In the genomic region with DNA sequence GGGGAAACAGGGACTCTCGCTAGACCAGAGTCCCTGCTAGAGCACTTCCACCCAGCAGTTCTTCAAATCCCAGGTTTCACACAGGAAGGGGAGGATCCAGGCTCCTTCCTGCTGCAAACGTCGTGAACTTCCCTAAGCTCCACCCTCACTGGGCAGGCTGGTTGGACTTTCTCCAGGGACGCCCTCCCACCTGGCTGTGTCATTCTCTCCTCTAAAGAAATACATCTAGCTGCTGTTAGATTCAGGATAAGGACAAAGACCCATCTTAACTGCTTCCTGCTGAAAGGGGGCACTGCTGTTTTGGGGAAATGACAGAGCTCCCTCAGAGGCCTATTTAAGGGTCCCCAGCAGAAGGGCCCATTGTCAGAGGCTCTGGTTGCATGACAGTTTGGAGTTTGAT, we compare ENCODE assay signal across 20 cellular contexts.
DNase-seq lines count a peak whose midpoint lies in the region; ATAC-seq and TF ChIP-seq lines count a peak whose summit lies in the region.
"Had no signal": no experiment of that assay in that cellular context is flagged by ENCODE, and none has a peak within 500 bp of the region (broad histone marks: within the 10 kb centered on the region; RNA-seq: fewer than 3 reads in every experiment).

No MANE protein-coding gene starts in this region.

- H3K9ac ChIP-seq in neural progenitor cell, result no peak overlapping the region

- no peaks in the 10 kb centered on the region for H3K36me3 Mint-ChIP-seq in neural progenitor cell

- in situ Hi-C loops in HAP-1 (cut with MboI; ENCODE audit: low sequenced_read_pairs), result no loop called here

- no peaks in the 10 kb centered on the region for H3F3A ChIP-seq in neural progenitor cell (ENCODE audit: low read depth)

- no peaks in the 10 kb centered on the region for H3K27me3 Mint-ChIP-seq in neural progenitor cell (ENCODE audit: insufficient read depth, low read depth)
- H3K27me3 Mint-ChIP-seq: brain; dendritic cell treated with granulocyte-macrophage colony-stimulating factor and Interleukin-4, amounts not matched to agents 40 ng/mL and 50 ng/mL, for 4 days; naive thymus-derived CD8-positive, alpha-beta T cell had no signal

- H3K36me3 ChIP-seq in neural progenitor cell, result no peaks in the 10 kb centered on the region
- no peaks in the 10 kb centered on the region for H3K36me3 ChIP-seq in upper lobe of left lung
- H3K36me3 ChIP-seq in HAP-1 (replicated peaks), result no peaks in the 10 kb centered on the region
- H3K36me3 ChIP-seq: vagina had no signal

- no peak for TF ChIP-seq EP300 in upper lobe of left lung (IDR thresholded peaks at IDR 0.05)

- no peak overlapping the region for H3K4me3 ChIP-seq in NB4 (ENCODE audit: low read depth, low read length)
- no peak overlapping the region for H3K4me3 ChIP-seq in neural progenitor cell
- no peak overlapping the region for H3K4me3 ChIP-seq in upper lobe of left lung
- H3K4me3 ChIP-seq in HAP-1, result no peak overlapping the region
- H3K4me3 ChIP-seq: PC-9, vagina had no signal

- H3K27ac Mint-ChIP-seq in neural progenitor cell, result no peak overlapping the region
- H3K27ac Mint-ChIP-seq: activated T-helper 2 cell treated with anti-CD3 and anti-CD28 coated beads, Interferon-gamma antibody, Interleukin-2, Interleukin-4, amounts not matched to agents 10 μg/mL and 5 μg/mL and 100 μg/mL, durations not matched to agents 14 hours and 24 hours and 36 hours; brain; dendritic cell treated with granulocyte-macrophage colony-stimulating factor and Interleukin-4, amounts not matched to agents 40 ng/mL and 50 ng/mL, for 4 days had no signal

- TF ChIP-seq POLR2A in NB4 (IDR thresholded peaks at IDR 0.05; ENCODE audit: extremely low read depth, insufficient read length) (no peak), upper lobe of left lung (IDR thresholded peaks at IDR 0.05) (no peak)

- H3K27me3 ChIP-seq in foreskin keratinocyte, result no peaks in the 10 kb centered on the region
- no peaks in the 10 kb centered on the region for H3K27me3 ChIP-seq in neural progenitor cell
- H3K27me3 ChIP-seq in upper lobe of left lung, result no peaks in the 10 kb centered on the region
- no peaks in the 10 kb centered on the region for H3K27me3 ChIP-seq in HAP-1 (ENCODE audit: low read depth)
- H3K27me3 ChIP-seq: vagina had no signal

- no peaks in the 10 kb centered on the region for H4K20me1 ChIP-seq in neural progenitor cell (ENCODE audit: low read depth)

- DNase-seq in H4 (ENCODE audit: low spot score), result peak; percentile 40
- peak; percentile 1 for DNase-seq in NB4 (ENCODE audit: low read depth)
- peak in 1 of 2 donors; percentile 2 for DNase-seq in foreskin keratinocyte
- DNase-seq in neural progenitor cell (ENCODE audit: low spot score), result peak; percentile 34
- no peak for DNase-seq in NCI-H146 (lab: John Stamatoyannopoulos, UW)
- DNase-seq in upper lobe of left lung, result no peak
- no peak for DNase-seq in HAP-1 (ENCODE audit: low spot score in 2 of 2)
- DNase-seq: activated CD4-positive, CD25-positive, alpha-beta regulatory T cell treated with anti-CD3 and anti-CD28 coated beads, Interleukin-2, amount 50 U/mL, for 72 hours; erythroblast; KG1; naive thymus-derived CD8-positive, alpha-beta T cell; NCI-H1417; NCI-H2171; NCI-H526 treated with DMSO at 0.1 percent for 48 hours; PC-9 had no signal

- H3K79me2 ChIP-seq in neural progenitor cell (ENCODE audit: low read depth), result no peaks in the 10 kb centered on the region

- no peak overlapping the region for H3K4me2 ChIP-seq in neural progenitor cell
- H3K4me2 ChIP-seq: PC-9 had no signal

- peak overlapping the region; percentile 73 for H2AFZ ChIP-seq in neural progenitor cell (replicated peaks)
- H2AFZ ChIP-seq: PC-9 had no signal

- WGBS in upper lobe of left lung, 2 donors, result 51 to 63% methylated on average over 4 of the region's 4 CpGs

- H3K9me3 ChIP-seq in neural progenitor cell (ENCODE audit: low read depth) (no peaks in the 10 kb centered on the region), upper lobe of left lung (peaks cover 0 to 13% (median 8%) of the 10 kb centered on the region in 4 donors), HAP-1 (no peaks in the 10 kb centered on the region)
- H3K9me3 ChIP-seq: vagina had no signal

- TF ChIP-seq CTCF in NB4 (IDR thresholded peaks at IDR 0.05; ENCODE audit: low read depth, low read length) (no peak), foreskin keratinocyte (conservative IDR thresholded peaks at IDR 0.05) (no peak), neural progenitor cell (IDR thresholded peaks at IDR 0.05) (peak; percentile 27), upper lobe of left lung (IDR thresholded peaks at IDR 0.05) (no peak)

- H3K4me3 Mint-ChIP-seq in neural progenitor cell, result no peak overlapping the region
- H3K4me3 Mint-ChIP-seq: brain; dendritic cell treated with granulocyte-macrophage colony-stimulating factor and Interleukin-4, amounts not matched to agents 40 ng/mL and 50 ng/mL, for 4 days had no signal

- H3K9me3 Mint-ChIP-seq in neural progenitor cell, result no peaks in the 10 kb centered on the region

- H3K27ac ChIP-seq in foreskin keratinocyte, result no peak overlapping the region
- H3K27ac ChIP-seq in neural progenitor cell, result no peak overlapping the region
- H3K27ac ChIP-seq in upper lobe of left lung, result no peak overlapping the region
- H3K27ac ChIP-seq: PC-9, vagina had no signal

- H3K4me1 ChIP-seq in foreskin keratinocyte (no peaks in the 10 kb centered on the region), neural progenitor cell (peaks cover 7% of the 10 kb centered on the region), upper lobe of left lung (peaks cover 0 to 5% (median 0%) of the 10 kb centered on the region in 4 donors), HAP-1 (no peaks in the 10 kb centered on the region)
- H3K4me1 ChIP-seq: vagina had no signal

- ATAC-seq in foreskin keratinocyte (peak; percentile 48), upper lobe of left lung (ENCODE audit: low FRiP score in 2 of 2) (no peak)
- ATAC-seq: HCT116; naive thymus-derived CD8-positive, alpha-beta T cell had no signal

- no peaks in the 10 kb centered on the region for H3K4me1 Mint-ChIP-seq in neural progenitor cell
- H3K4me1 Mint-ChIP-seq: naive thymus-derived CD8-positive, alpha-beta T cell had no signal

Comparison
In these comparisons a context has a peak if more than half of its experiments do, and no peak if none do; other contexts are left out.
1. DNase-seq: peak in H4 (single experiment), NB4 (single experiment) and neural progenitor cell (single experiment); none in NCI-H146 (single experiment), upper lobe of left lung (0 of 2) and HAP-1 (0 of 2).